1 cellular context compared by ENCODE assay signal in genomic region chr14:73612339-73613045, GRCh38.
TF ChIP-seq lines count a peak whose summit lies in the region.

Gene ACOT6 (plus strand): TSS chr14:73612517. CDS start chr14:73612572, 55 bp downstream.

TF ChIP-seq in K562, 482 proteins besides CTCF, POLR2A, EP300 and RAD21 (continued from another document):
- TF ChIP-seq CHCHD3 (CRISPR knock-in tag; IDR thresholded peaks at IDR 0.05) (no peak), CREBBP (IDR thresholded peaks at IDR 0.05; ENCODE audit: low read depth, low read length) (no peak), SMARCC2 (IDR thresholded peaks at IDR 0.05; ENCODE audit: low read depth) (no peak), ZNF280A (IDR thresholded peaks at IDR 0.05; ENCODE audit: low read depth, partially characterized antibody) (no peak), UBTF (IDR thresholded peaks at IDR 0.05; ENCODE audit: borderline replicate concordance in 1 of 2, low read depth in 2 of 2, low read length in 2 of 2) (peak in 1 of 2 experiments; percentile 66; a peak in 1 of 4 replicates)
TF ChIP-seq in K562: peak in this region for 12.
